2 cellular contexts compared by ENCODE assay signal in the genomic region with DNA sequence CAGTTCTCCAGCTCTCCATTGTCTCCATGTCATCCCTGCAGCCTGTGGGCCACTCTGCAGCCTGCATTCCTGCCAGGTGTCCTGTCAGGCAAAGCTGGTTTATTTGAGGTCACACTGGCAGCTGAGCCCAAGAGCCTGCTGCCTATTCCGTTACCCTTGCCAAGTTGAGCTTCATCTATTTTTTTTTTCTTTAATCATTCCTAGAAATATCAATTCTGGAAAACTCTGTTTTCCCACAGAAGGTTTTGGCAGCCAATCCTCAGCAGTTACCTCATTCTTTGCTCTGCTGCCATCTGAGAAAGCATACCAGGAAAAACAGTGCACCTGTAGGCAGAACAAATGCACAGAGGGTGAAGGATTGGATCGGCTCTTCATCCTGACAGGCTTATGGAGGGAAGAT.
A peak's percentile ranks its signal among the peaks of the same experiment; 100 is the strongest.
TF ChIP-seq lines count a peak whose summit lies in the region.

No MANE protein-coding gene starts in this region.

TF ChIP-seq in liver, 16 proteins besides CTCF, POLR2A, EP300 and RAD21 (continued from another document):
- TF ChIP-seq, protein P1, sequence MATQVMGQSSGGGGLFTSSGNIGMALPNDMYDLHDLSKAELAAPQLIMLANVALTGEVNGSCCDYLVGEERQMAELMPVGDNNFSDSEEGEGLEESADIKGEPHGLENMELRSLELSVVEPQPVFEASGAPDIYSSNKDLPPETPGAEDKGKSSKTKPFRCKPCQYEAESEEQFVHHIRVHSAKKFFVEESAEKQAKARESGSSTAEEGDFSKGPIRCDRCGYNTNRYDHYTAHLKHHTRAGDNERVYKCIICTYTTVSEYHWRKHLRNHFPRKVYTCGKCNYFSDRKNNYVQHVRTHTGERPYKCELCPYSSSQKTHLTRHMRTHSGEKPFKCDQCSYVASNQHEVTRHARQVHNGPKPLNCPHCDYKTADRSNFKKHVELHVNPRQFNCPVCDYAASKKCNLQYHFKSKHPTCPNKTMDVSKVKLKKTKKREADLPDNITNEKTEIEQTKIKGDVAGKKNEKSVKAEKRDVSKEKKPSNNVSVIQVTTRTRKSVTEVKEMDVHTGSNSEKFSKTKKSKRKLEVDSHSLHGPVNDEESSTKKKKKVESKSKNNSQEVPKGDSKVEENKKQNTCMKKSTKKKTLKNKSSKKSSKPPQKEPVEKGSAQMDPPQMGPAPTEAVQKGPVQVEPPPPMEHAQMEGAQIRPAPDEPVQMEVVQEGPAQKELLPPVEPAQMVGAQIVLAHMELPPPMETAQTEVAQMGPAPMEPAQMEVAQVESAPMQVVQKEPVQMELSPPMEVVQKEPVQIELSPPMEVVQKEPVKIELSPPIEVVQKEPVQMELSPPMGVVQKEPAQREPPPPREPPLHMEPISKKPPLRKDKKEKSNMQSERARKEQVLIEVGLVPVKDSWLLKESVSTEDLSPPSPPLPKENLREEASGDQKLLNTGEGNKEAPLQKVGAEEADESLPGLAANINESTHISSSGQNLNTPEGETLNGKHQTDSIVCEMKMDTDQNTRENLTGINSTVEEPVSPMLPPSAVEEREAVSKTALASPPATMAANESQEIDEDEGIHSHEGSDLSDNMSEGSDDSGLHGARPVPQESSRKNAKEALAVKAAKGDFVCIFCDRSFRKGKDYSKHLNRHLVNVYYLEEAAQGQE (IDR thresholded peaks at IDR 0.05): peak; percentile 48
- TF ChIP-seq, protein P2, sequence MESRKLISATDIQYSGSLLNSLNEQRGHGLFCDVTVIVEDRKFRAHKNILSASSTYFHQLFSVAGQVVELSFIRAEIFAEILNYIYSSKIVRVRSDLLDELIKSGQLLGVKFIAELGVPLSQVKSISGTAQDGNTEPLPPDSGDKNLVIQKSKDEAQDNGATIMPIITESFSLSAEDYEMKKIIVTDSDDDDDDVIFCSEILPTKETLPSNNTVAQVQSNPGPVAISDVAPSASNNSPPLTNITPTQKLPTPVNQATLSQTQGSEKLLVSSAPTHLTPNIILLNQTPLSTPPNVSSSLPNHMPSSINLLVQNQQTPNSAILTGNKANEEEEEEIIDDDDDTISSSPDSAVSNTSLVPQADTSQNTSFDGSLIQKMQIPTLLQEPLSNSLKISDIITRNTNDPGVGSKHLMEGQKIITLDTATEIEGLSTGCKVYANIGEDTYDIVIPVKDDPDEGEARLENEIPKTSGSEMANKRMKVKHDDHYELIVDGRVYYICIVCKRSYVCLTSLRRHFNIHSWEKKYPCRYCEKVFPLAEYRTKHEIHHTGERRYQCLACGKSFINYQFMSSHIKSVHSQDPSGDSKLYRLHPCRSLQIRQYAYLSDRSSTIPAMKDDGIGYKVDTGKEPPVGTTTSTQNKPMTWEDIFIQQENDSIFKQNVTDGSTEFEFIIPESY (IDR thresholded peaks at IDR 0.05): peak; percentile 85

TF ChIP-seq in HepG2, 621 proteins besides CTCF, POLR2A, EP300 and RAD21 (continued from another document):
- TF ChIP-seq, protein P3, sequence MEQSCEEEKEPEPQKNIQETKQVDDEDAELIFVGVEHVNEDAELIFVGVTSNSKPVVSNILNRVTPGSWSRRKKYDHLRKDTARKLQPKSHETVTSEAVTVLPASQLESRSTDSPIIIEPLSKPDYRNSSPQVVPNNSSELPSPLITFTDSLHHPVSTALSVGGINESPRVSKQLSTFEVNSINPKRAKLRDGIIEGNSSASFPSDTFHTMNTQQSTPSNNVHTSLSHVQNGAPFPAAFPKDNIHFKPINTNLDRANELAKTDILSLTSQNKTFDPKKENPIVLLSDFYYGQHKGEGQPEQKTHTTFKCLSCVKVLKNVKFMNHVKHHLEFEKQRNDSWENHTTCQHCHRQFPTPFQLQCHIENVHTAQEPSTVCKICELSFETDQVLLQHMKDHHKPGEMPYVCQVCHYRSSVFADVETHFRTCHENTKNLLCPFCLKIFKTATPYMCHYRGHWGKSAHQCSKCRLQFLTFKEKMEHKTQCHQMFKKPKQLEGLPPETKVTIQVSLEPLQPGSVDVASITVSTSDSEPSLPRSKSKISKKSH (CRISPR knock-in tag; IDR thresholded peaks at IDR 0.05; ENCODE audit: borderline replicate concordance): no peak
- no peak for TF ChIP-seq TP53 (CRISPR knock-in tag; conservative IDR thresholded peaks at IDR 0.05)
- TF ChIP-seq MTF1 (CRISPR knock-in tag; IDR thresholded peaks at IDR 0.05): no peak
- TF ChIP-seq, protein P4, sequence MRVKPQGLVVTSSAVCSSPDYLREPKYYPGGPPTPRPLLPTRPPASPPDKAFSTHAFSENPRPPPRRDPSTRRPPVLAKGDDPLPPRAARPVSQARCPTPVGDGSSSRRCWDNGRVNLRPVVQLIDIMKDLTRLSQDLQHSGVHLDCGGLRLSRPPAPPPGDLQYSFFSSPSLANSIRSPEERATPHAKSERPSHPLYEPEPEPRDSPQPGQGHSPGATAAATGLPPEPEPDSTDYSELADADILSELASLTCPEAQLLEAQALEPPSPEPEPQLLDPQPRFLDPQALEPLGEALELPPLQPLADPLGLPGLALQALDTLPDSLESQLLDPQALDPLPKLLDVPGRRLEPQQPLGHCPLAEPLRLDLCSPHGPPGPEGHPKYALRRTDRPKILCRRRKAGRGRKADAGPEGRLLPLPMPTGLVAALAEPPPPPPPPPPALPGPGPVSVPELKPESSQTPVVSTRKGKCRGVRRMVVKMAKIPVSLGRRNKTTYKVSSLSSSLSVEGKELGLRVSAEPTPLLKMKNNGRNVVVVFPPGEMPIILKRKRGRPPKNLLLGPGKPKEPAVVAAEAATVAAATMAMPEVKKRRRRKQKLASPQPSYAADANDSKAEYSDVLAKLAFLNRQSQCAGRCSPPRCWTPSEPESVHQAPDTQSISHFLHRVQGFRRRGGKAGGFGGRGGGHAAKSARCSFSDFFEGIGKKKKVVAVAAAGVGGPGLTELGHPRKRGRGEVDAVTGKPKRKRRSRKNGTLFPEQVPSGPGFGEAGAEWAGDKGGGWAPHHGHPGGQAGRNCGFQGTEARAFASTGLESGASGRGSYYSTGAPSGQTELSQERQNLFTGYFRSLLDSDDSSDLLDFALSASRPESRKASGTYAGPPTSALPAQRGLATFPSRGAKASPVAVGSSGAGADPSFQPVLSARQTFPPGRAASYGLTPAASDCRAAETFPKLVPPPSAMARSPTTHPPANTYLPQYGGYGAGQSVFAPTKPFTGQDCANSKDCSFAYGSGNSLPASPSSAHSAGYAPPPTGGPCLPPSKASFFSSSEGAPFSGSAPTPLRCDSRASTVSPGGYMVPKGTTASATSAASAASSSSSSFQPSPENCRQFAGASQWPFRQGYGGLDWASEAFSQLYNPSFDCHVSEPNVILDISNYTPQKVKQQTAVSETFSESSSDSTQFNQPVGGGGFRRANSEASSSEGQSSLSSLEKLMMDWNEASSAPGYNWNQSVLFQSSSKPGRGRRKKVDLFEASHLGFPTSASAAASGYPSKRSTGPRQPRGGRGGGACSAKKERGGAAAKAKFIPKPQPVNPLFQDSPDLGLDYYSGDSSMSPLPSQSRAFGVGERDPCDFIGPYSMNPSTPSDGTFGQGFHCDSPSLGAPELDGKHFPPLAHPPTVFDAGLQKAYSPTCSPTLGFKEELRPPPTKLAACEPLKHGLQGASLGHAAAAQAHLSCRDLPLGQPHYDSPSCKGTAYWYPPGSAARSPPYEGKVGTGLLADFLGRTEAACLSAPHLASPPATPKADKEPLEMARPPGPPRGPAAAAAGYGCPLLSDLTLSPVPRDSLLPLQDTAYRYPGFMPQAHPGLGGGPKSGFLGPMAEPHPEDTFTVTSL (CRISPR knock-in tag; IDR thresholded peaks at IDR 0.05; ENCODE audit: borderline replicate concordance): no peak
- no peak for TF ChIP-seq MEIS2 (CRISPR knock-in tag; IDR thresholded peaks at IDR 0.05)
- TF ChIP-seq AGO1 (IDR thresholded peaks at IDR 0.05; ENCODE audit: low read depth, low read length, poor library complexity, severe bottlenecking): no peak
- TF ChIP-seq, protein P5, sequence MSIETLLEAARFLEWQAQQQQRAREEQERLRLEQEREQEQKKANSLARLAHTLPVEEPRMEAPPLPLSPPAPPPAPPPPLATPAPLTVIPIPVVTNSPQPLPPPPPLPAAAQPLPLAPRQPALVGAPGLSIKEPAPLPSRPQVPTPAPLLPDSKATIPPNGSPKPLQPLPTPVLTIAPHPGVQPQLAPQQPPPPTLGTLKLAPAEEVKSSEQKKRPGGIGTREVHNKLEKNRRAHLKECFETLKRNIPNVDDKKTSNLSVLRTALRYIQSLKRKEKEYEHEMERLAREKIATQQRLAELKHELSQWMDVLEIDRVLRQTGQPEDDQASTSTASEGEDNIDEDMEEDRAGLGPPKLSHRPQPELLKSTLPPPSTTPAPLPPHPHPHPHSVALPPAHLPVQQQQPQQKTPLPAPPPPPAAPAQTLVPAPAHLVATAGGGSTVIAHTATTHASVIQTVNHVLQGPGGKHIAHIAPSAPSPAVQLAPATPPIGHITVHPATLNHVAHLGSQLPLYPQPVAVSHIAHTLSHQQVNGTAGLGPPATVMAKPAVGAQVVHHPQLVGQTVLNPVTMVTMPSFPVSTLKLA (IDR thresholded peaks at IDR 0.05): no peak
- TF ChIP-seq, protein P6, sequence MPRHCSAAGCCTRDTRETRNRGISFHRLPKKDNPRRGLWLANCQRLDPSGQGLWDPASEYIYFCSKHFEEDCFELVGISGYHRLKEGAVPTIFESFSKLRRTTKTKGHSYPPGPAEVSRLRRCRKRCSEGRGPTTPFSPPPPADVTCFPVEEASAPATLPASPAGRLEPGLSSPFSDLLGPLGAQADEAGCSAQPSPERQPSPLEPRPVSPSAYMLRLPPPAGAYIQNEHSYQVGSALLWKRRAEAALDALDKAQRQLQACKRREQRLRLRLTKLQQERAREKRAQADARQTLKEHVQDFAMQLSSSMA (CRISPR knock-in tag; IDR thresholded peaks at IDR 0.05): no peak
